9 cellular contexts compared by ENCODE assay signal in genomic region chr5:10595305-10595677, GRCh38. TPM values are rescaled to one million over a fixed set of nuclear protein-coding genes. Genes with fewer than 3 reads are reported as not detected.
A peak's percentile ranks its signal among the peaks of the same experiment; 100 is the strongest.
DNase-seq lines count a peak whose midpoint lies in the region; ATAC-seq and TF ChIP-seq lines count a peak whose summit lies in the region.
"Had no signal": no experiment of that assay in that cellular context is flagged by ENCODE, and none has a peak within 500 bp of the region (broad histone marks: within the 10 kb centered on the region; RNA-seq: fewer than 3 reads in every experiment).

No MANE protein-coding gene starts in this region.

- POLR2A ChIA-PET in PC-9 (lab: Charles Lee; ENCODE audit: unreplicated experiment), result no interaction called here

- H3K4me3 ChIP-seq in PC-9, result 0 out of 2 replicates have a peak overlapping the region, but pooled peaks have one; percentile 5
- H3K4me3 ChIP-seq in fibroblast of lung (replicated peaks in 1 of 4; ENCODE audit: control extremely low read depth in 1 of 4, insufficient read depth in 1 of 4, low read depth in 3 of 4, low read length in 4 of 4), result peak overlapping the region in 2 of 4 experiments; percentile 24 to 31
- peak overlapping the region; percentile 51 for H3K4me3 ChIP-seq in skeletal muscle satellite cell (ENCODE audit: low read length)

- peaks cover 20% of the 10 kb centered on the region; the same call in 1 of the 2 replicates for H3K79me2 ChIP-seq in PC-9 (ENCODE audit: low read depth)
- peaks cover 2% of the 10 kb centered on the region for H3K79me2 ChIP-seq in fibroblast of lung (ENCODE audit: control insufficient read depth, insufficient read depth, low read length)

- peak; percentile 77 for DNase-seq in DMS 273 treated with DMSO at 0.1 percent for 48 hours (lab: John Stamatoyannopoulos, UW)
- no peak for DNase-seq in PC-9
- peak; percentile 28 to 48 for DNase-seq in fibroblast of lung (ENCODE audit: low read depth in 2 of 2)
- no peak for DNase-seq in H4 (ENCODE audit: low spot score)
- no peak for DNase-seq in hepatic stellate cell (ENCODE audit: low spot score)
- DNase-seq in RPMI8226, result no peak
- DNase-seq: hypothalamus had no signal

- no peaks in the 10 kb centered on the region for H4K20me1 ChIP-seq in PC-9 (ENCODE audit: insufficient read depth)
- no peaks in the 10 kb centered on the region for H4K20me1 ChIP-seq in fibroblast of lung (ENCODE audit: control insufficient read depth, extremely low read depth, insufficient read depth, low read length)

- ATAC-seq in HG03520 (IDR thresholded peaks at IDR 0.05; ENCODE audit: unreplicated experiment), result no peak

- no peaks in the 10 kb centered on the region for H3K36me3 ChIP-seq in PC-9 (ENCODE audit: low read depth)
- no peaks in the 10 kb centered on the region for H3K36me3 ChIP-seq in fibroblast of lung (ENCODE audit: control insufficient read depth, insufficient read depth, low read length)
- no peaks in the 10 kb centered on the region for H3K36me3 ChIP-seq in skeletal muscle satellite cell (ENCODE audit: insufficient read depth, low read length)

- H3K27ac ChIP-seq in PC-9 (peak overlapping the region; percentile 83), fibroblast of lung (ENCODE audit: insufficient read depth, low read length) (peak overlapping the region; percentile 90)

- CTCF ChIA-PET in PC-9 (lab: Charles Lee), result no interaction called here

- H3K9me2 ChIP-seq in PC-9 (ENCODE audit: insufficient read depth), result no peaks in the 10 kb centered on the region

- H3K9ac ChIP-seq in fibroblast of lung (ENCODE audit: insufficient read depth, low read length), result no peak overlapping the region
- H3K9ac ChIP-seq in skeletal muscle satellite cell (ENCODE audit: low read depth, low read length), result peak overlapping the region; percentile 55

- peaks cover 43% of the 10 kb centered on the region for H3F3A ChIP-seq in PC-9 (ENCODE audit: insufficient read depth, low read depth)

- H3K27me3 ChIP-seq in PC-9 (ENCODE audit: insufficient read depth, low read depth), result no peaks in the 10 kb centered on the region
- H3K27me3 ChIP-seq in fibroblast of lung (ENCODE audit: control insufficient read depth, insufficient read depth, low read length), result no peaks in the 10 kb centered on the region
- no peaks in the 10 kb centered on the region for H3K27me3 ChIP-seq in skeletal muscle satellite cell (ENCODE audit: control insufficient read depth, insufficient read depth, low read length)

- BruUV-seq in PC-9 (replicated peaks; lab: Mats Ljungman, UMichigan), result TSS peak; percentile 89

- TF ChIP-seq CTCF in PC-9 (conservative IDR thresholded peaks at IDR 0.05), result no peak
- no peak for TF ChIP-seq CTCF in fibroblast of lung (conservative IDR thresholded peaks at IDR 0.05 in 1 of 2, IDR thresholded peaks at IDR 0.05 in 1 of 2; ENCODE audit: low read depth in 1 of 2, low read length in 2 of 2)

- peak overlapping the region; percentile 57 for H3K4me2 ChIP-seq in PC-9
- H3K4me2 ChIP-seq in fibroblast of lung (ENCODE audit: extremely low read depth, insufficient read depth, low read length), result peak overlapping the region; percentile 83
- peak overlapping the region; percentile 79 for H3K4me2 ChIP-seq in skeletal muscle satellite cell (ENCODE audit: low read length)

- H2AFZ ChIP-seq in PC-9 (no peak overlapping the region), fibroblast of lung (ENCODE audit: low read length) (peak overlapping the region; percentile 24)

- H3K4me1 ChIP-seq in PC-9 (replicated peaks; ENCODE audit: insufficient read depth), result peaks cover 56% of the 10 kb centered on the region
- peaks cover 17% of the 10 kb centered on the region for H3K4me1 ChIP-seq in fibroblast of lung (ENCODE audit: control insufficient read depth, extremely low read depth, insufficient read depth, low read length)
- peaks cover 29% of the 10 kb centered on the region for H3K4me1 ChIP-seq in skeletal muscle satellite cell (ENCODE audit: control insufficient read depth, insufficient read depth, low read length)

- intact Hi-C loops in PC-9 (cut with micrococcal nuclease; ENCODE audit: unreplicated experiment), result loop anchor here (1.0 to 5.0 kb wide), 2 partner anchors 44 to 243 kb away; partner anchors contain the start of gene MARCHF6

- H3K9me3 ChIP-seq in PC-9 (ENCODE audit: insufficient read depth, low read depth) (no peaks in the 10 kb centered on the region), fibroblast of lung (ENCODE audit: control insufficient read depth, insufficient read depth, low read depth, low read length) (no peaks in the 10 kb centered on the region), skeletal muscle satellite cell (replicated peaks; ENCODE audit: low read length) (no peaks in the 10 kb centered on the region)

RNA-seq across cellular contexts. Expression of gene ANKRD33B, which starts 31.4 kb away (rescaled TPM):
- total RNA-seq in PC-9 (2021), result 32.1 and 37.4 TPM in 2 replicates
- 4.1 and 7.8 TPM in 2 replicates for total RNA-seq in fibroblast of lung
- polyA plus RNA-seq in fibroblast of lung, result 5.0 and 7.7 TPM in 2 replicates
- polyA plus RNA-seq in fibroblast of lung (2012), result 5.4 and 8.2 TPM in 2 replicates
- 27.0 and 38.2 TPM in 2 replicates for polyA minus RNA-seq in fibroblast of lung (ENCODE audit: low replicate concordance)
- total RNA-seq in skeletal muscle satellite cell (2012; rRNA removed), result 0.87 and 1.0 TPM in 2 replicates
- 1.1 and 1.3 TPM in 2 replicates for total RNA-seq in H4 (2014; rRNA removed; shearing (Covaris generic))

Comparison
In these comparisons a context has a peak if more than half of its experiments do, and no peak if none do; other contexts are left out.
1. DNase-seq: peak in DMS 273 treated with DMSO at 0.1 percent for 48 hours (single experiment) and fibroblast of lung (2 of 2); none in PC-9 (0 of 2), H4 (single experiment), hepatic stellate cell (single experiment) and RPMI8226 (single experiment).
2. Peak in every context shown above with its lines, with median percentiles within 50 percentile points of each other: H3K4me2 ChIP-seq.